Comparison of ENCODE assay signal across 18 cellular contexts in genomic region chr2:186126181-186126580, GRCh38.
"Had no signal": no experiment of that assay in that cellular context is flagged by ENCODE, and none has a peak within 500 bp of the region (broad histone marks: within the 10 kb centered on the region; RNA-seq: fewer than 3 reads in every experiment).

No MANE protein-coding gene starts in this region.

- H3K4me1 Mint-ChIP-seq: natural killer cell; stimulated activated memory B cell treated with anti-CD40 and anti-IgM and Interleukin-4, amounts not matched to agents 10 μg/mL and 1 μg/mL and 100 μg/mL, for 72 hours had no signal

- H3K9me3 ChIP-seq: colonic mucosa, esophagus squamous epithelium, mucosa of descending colon, tibial nerve, vagina had no signal

- DNase-seq: activated CD4-positive, alpha-beta T cell treated with anti-CD3 and anti-CD28 coated beads for 4 hours; activated CD8-positive, alpha-beta memory T cell treated with anti-CD3 and anti-CD28 coated beads, Interleukin-2, amount 50 U/mL, for 48 hours; activated CD8-positive, alpha-beta T cell treated with anti-CD3 and anti-CD28 coated beads, Interleukin-2, amount 10 ng/mL, durations not matched to agents 7 days and 5 days; activated naive CD4-positive, alpha-beta T cell; aorta; colonic mucosa; esophagus squamous epithelium; mucosa of descending colon; natural killer cell; nucleus accumbens; spleen; stimulated activated CD4-positive, alpha-beta T cell treated with anti-CD3 and anti-CD28 coated beads, Interleukin-1b, Interleukin-23, amount 100 ng/mL, for 48 hours had no signal

- H3K36me3 Mint-ChIP-seq: natural killer cell had no signal

- ATAC-seq: activated CD8-positive, alpha-beta T cell treated with anti-CD3 and anti-CD28 coated beads, Interleukin-2, amount 10 ng/mL, durations not matched to agents 7 days and 5 days; mucosa of descending colon; natural killer cell; stimulated activated memory B cell treated with anti-CD40 and anti-IgM and Interleukin-4, amounts not matched to agents 10 μg/mL and 1 μg/mL and 100 μg/mL, for 72 hours had no signal

- H3K27ac Mint-ChIP-seq: activated CD8-positive, alpha-beta T cell treated with anti-CD3 and anti-CD28 coated beads, Interleukin-2, amount 10 ng/mL, durations not matched to agents 7 days and 5 days; natural killer cell; progenitor cell of endocrine pancreas; stimulated activated memory B cell treated with anti-CD40 and anti-IgM and Interleukin-4, amounts not matched to agents 10 μg/mL and 1 μg/mL and 100 μg/mL, for 72 hours had no signal

- H3K27ac ChIP-seq: colonic mucosa, esophagus squamous epithelium, spleen, tibial nerve, vagina, VCaP had no signal

- H3K27me3 Mint-ChIP-seq: progenitor cell of endocrine pancreas; stimulated activated memory B cell treated with anti-CD40 and anti-IgM and Interleukin-4, amounts not matched to agents 10 μg/mL and 1 μg/mL and 100 μg/mL, for 72 hours had no signal

- H3K4me3 ChIP-seq: colonic mucosa, esophagus squamous epithelium, lung, mucosa of descending colon, spleen, tibial nerve, vagina had no signal

- H3K27me3 ChIP-seq: colonic mucosa, esophagus squamous epithelium, spleen, tibial nerve, vagina had no signal

- H3K9me3 Mint-ChIP-seq: stimulated activated memory B cell treated with anti-CD40 and anti-IgM and Interleukin-4, amounts not matched to agents 10 μg/mL and 1 μg/mL and 100 μg/mL, for 72 hours had no signal

- H3K36me3 ChIP-seq: colonic mucosa, esophagus squamous epithelium, spleen, tibial nerve, vagina had no signal

- H3K4me3 Mint-ChIP-seq: activated CD8-positive, alpha-beta T cell treated with anti-CD3 and anti-CD28 coated beads, Interleukin-2, amount 10 ng/mL, durations not matched to agents 7 days and 5 days; natural killer cell; stimulated activated memory B cell treated with anti-CD40 and anti-IgM and Interleukin-4, amounts not matched to agents 10 μg/mL and 1 μg/mL and 100 μg/mL, for 72 hours had no signal

- H3K4me1 ChIP-seq: colonic mucosa, vagina had no signal
